Comparison of ENCODE assay signal across 9 cellular contexts in genomic region chr1:39129514-39129913, GRCh38.
DNase-seq lines count a peak whose midpoint lies in the region; ATAC-seq and TF ChIP-seq lines count a peak whose summit lies in the region.
"Had no signal": no experiment of that assay in that cellular context is flagged by ENCODE, and none has a peak within 500 bp of the region (broad histone marks: within the 10 kb centered on the region; RNA-seq: fewer than 3 reads in every experiment).

No MANE protein-coding gene starts in this region.

- DNase-seq in activated CD4-positive, alpha-beta T cell treated with anti-CD3 and anti-CD28 coated beads for 36 hours, result peak; percentile 9
- DNase-seq in activated CD4-positive, alpha-beta T cell treated with anti-CD3 and anti-CD28 coated beads, Interleukin-2, amount 50 U/mL, for 48 hours, result no peak
- DNase-seq in SK-N-SH, result no peak
- peak; percentile 38 for DNase-seq in glomerular visceral epithelial cell (ENCODE audit: extremely low spot score)
- DNase-seq in tibial artery, result no peak
- no peak for DNase-seq in ovary
- no peak for DNase-seq in HuH-7.5 (ENCODE audit: low spot score)
- DNase-seq in RPMI8226, result no peak

- H3K27me3 Mint-ChIP-seq in activated CD4-positive, alpha-beta T cell treated with anti-CD3 and anti-CD28 coated beads for 36 hours, result no peaks in the 10 kb centered on the region

- peak; percentile 51 for TF ChIP-seq RAD21 in SK-N-SH (IDR thresholded peaks at IDR 0.05; ENCODE audit: low read length)

- H3K4me1 Mint-ChIP-seq in activated CD4-positive, alpha-beta T cell treated with anti-CD3 and anti-CD28 coated beads for 36 hours, result peaks cover 5% of the 10 kb centered on the region

- H4K20me1 ChIP-seq in SK-N-SH (ENCODE audit: insufficient read depth), result peaks cover 5% of the 10 kb centered on the region; the same call in 1 of the 2 replicates

- H3K9me2 ChIP-seq in SK-N-SH, result no peaks in the 10 kb centered on the region

- H3K4me3 Mint-ChIP-seq in activated CD4-positive, alpha-beta T cell treated with anti-CD3 and anti-CD28 coated beads for 36 hours, result no peak overlapping the region

- TF ChIP-seq CTCF in SK-N-SH (IDR thresholded peaks at IDR 0.05) (peak; percentile 60), tibial artery (IDR thresholded peaks at IDR 0.05) (no peak), ovary (IDR thresholded peaks at IDR 0.05) (no peak)

- CTCF ChIA-PET in activated CD4-positive, alpha-beta T cell treated with anti-CD3 and anti-CD28 coated beads for 36 hours (lab: Charles Lee), result interaction anchor here (0.6 to 1.1 kb wide), 3 partner anchors 39 to 129 kb away, joined by 4 to 7 read pairs (median 4); no protein-coding TSS in a partner anchor
- CTCF ChIA-PET in SK-N-SH (lab: Yijun Ruan, JAX), result interaction anchor here (0.7 to 1.9 kb wide), 6 partner anchors 16 to 76 kb away, joined by 3 to 5 read pairs (median 4); no protein-coding TSS in a partner anchor

- no peaks in the 10 kb centered on the region for H3K36me3 Mint-ChIP-seq in activated CD4-positive, alpha-beta T cell treated with anti-CD3 and anti-CD28 coated beads for 36 hours (ENCODE audit: low read depth)

- H3K9me3 ChIP-seq in SK-N-SH, result no peaks in the 10 kb centered on the region
- no peaks in the 10 kb centered on the region for H3K9me3 ChIP-seq in tibial artery
- H3K9me3 ChIP-seq in ovary, result no peaks in the 10 kb centered on the region

- H3K4me1 ChIP-seq in SK-N-SH (ENCODE audit: control insufficient read depth in 1 of 2, insufficient read depth in 2 of 2, low read depth in 1 of 2, low read length in 1 of 2) (peaks cover 19 to 56% of the 10 kb centered on the region in 2 experiments), tibial artery (peaks cover 0 to 77% (median 58%) of the 10 kb centered on the region in 4 donors), ovary (ENCODE audit: insufficient read depth) (peaks cover 8% of the 10 kb centered on the region)

- H3K27me3 ChIP-seq in SK-N-SH (ENCODE audit: insufficient read depth), result no peaks in the 10 kb centered on the region
- no peaks in the 10 kb centered on the region for H3K27me3 ChIP-seq in tibial artery
- no peaks in the 10 kb centered on the region for H3K27me3 ChIP-seq in ovary

- H3K9ac ChIP-seq in SK-N-SH, result peak overlapping the region; percentile 44; the same call in 1 of the 2 replicates
- H3K9ac ChIP-seq: parathyroid adenoma had no signal

- TF ChIP-seq POLR2A in ovary (IDR thresholded peaks at IDR 0.05), result no peak

- peaks cover 0 to 8% of the 10 kb centered on the region in 2 experiments for H3K36me3 ChIP-seq in SK-N-SH (replicated peaks in 1 of 2; ENCODE audit: control insufficient read depth in 1 of 2, insufficient read depth in 2 of 2, low read length in 1 of 2)
- H3K36me3 ChIP-seq in tibial artery, result peaks cover 0 to 4% (median 0%) of the 10 kb centered on the region in 3 donors
- no peaks in the 10 kb centered on the region for H3K36me3 ChIP-seq in ovary

- H3K9me3 Mint-ChIP-seq in activated CD4-positive, alpha-beta T cell treated with anti-CD3 and anti-CD28 coated beads for 36 hours (ENCODE audit: low read depth), result no peaks in the 10 kb centered on the region

- POLR2A ChIA-PET in activated CD4-positive, alpha-beta T cell treated with anti-CD3 and anti-CD28 coated beads for 36 hours (lab: Charles Lee), result no interaction called here
- POLR2A ChIA-PET in SK-N-SH (lab: Yijun Ruan, JAX), result no interaction called here

- H3K79me2 ChIP-seq in SK-N-SH (ENCODE audit: insufficient read depth), result peaks cover 92% of the 10 kb centered on the region

- TF ChIP-seq EP300 in SK-N-SH (IDR thresholded peaks at IDR 0.05; ENCODE audit: borderline replicate concordance in 1 of 2, low read depth in 1 of 2, low read length in 1 of 2) (no peak), ovary (IDR thresholded peaks at IDR 0.05) (no peak)

- H3F3A ChIP-seq in SK-N-SH (replicated peaks; ENCODE audit: insufficient read depth), result peaks cover 38% of the 10 kb centered on the region

- H3K4me3 ChIP-seq in SK-N-SH (ENCODE audit: low read depth in 2 of 2, low read length in 1 of 2) (no peak overlapping the region), tibial artery (no peak overlapping the region), ovary (no peak overlapping the region)

- peak overlapping the region; percentile 51; the same call in 1 of the 2 replicates for H3K4me2 ChIP-seq in SK-N-SH

- no peak overlapping the region for H3K27ac Mint-ChIP-seq in activated CD4-positive, alpha-beta T cell treated with anti-CD3 and anti-CD28 coated beads for 36 hours

- H3K27ac ChIP-seq in SK-N-SH (ENCODE audit: low read depth in 2 of 2, low read length in 1 of 2) (peak overlapping the region in 1 of 2 experiments; percentile 94; a peak in 2 of 4 replicates), tibial artery (peak overlapping the region; percentile 52 to 67), ovary (no peak overlapping the region)
- H3K27ac ChIP-seq: parathyroid adenoma had no signal

- intact Hi-C loops in activated CD4-positive, alpha-beta T cell treated with anti-CD3 and anti-CD28 coated beads for 36 hours (cut with DNase I, micrococcal nuclease), result no loop called here
- intact Hi-C loops in tibial artery (cut with DNase I; ENCODE audit: low total_unique reads), result no loop called here
- intact Hi-C loops in ovary (cut with DNase I), result no loop called here

- no peak overlapping the region for H2AFZ ChIP-seq in SK-N-SH (ENCODE audit: low read depth)
- H2AFZ ChIP-seq: parathyroid adenoma had no signal

- ATAC-seq in activated CD4-positive, alpha-beta T cell treated with anti-CD3 and anti-CD28 coated beads for 36 hours, result no peak

TF ChIP-seq in SK-N-SH, 30 proteins besides CTCF, POLR2A, EP300 and RAD21:
- TF ChIP-seq SMC3 (IDR thresholded peaks at IDR 0.05; ENCODE audit: low read depth, low read length) (peak; percentile 23), RXRA (IDR thresholded peaks at IDR 0.05; ENCODE audit: borderline replicate concordance, low read depth) (no peak), FOXJ3 (CRISPR knock-in tag; IDR thresholded peaks at IDR 0.05) (no peak), NRF1 (IDR thresholded peaks at IDR 0.05; ENCODE audit: low read depth, low read length) (no peak), TEAD4 (IDR thresholded peaks at IDR 0.05; ENCODE audit: borderline replicate concordance, insufficient read depth) (no peak), YY1 (IDR thresholded peaks at IDR 0.05; ENCODE audit: low read depth) (no peak)
- TF ChIP-seq, protein P1, sequence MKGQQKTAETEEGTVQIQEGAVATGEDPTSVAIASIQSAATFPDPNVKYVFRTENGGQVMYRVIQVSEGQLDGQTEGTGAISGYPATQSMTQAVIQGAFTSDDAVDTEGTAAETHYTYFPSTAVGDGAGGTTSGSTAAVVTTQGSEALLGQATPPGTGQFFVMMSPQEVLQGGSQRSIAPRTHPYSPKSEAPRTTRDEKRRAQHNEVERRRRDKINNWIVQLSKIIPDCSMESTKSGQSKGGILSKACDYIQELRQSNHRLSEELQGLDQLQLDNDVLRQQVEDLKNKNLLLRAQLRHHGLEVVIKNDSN (IDR thresholded peaks at IDR 0.05; ENCODE audit: borderline replicate concordance, low read depth), result no peak
- TF ChIP-seq, protein P2, sequence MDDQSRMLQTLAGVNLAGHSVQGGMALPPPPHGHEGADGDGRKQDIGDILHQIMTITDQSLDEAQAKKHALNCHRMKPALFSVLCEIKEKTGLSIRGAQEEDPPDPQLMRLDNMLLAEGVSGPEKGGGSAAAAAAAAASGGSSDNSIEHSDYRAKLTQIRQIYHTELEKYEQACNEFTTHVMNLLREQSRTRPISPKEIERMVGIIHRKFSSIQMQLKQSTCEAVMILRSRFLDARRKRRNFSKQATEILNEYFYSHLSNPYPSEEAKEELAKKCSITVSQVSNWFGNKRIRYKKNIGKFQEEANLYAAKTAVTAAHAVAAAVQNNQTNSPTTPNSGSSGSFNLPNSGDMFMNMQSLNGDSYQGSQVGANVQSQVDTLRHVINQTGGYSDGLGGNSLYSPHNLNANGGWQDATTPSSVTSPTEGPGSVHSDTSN (IDR thresholded peaks at IDR 0.05), result no peak

Comparison
In these comparisons a context has a peak if more than half of its experiments do, and no peak if none do; other contexts are left out.
1. DNase-seq: peak in activated CD4-positive, alpha-beta T cell treated with anti-CD3 and anti-CD28 coated beads for 36 hours (single experiment) and glomerular visceral epithelial cell (single experiment); none in activated CD4-positive, alpha-beta T cell treated with anti-CD3 and anti-CD28 coated beads, Interleukin-2, amount 50 U/mL, for 48 hours (0 of 2), SK-N-SH (single experiment), tibial artery (0 of 2), ovary (0 of 5), HuH-7.5 (single experiment) and RPMI8226 (single experiment).
2. H3K27ac ChIP-seq: peak in tibial artery (2 of 2); none in ovary (0 of 2).